30 cellular contexts compared by ENCODE assay signal in the genomic region with DNA sequence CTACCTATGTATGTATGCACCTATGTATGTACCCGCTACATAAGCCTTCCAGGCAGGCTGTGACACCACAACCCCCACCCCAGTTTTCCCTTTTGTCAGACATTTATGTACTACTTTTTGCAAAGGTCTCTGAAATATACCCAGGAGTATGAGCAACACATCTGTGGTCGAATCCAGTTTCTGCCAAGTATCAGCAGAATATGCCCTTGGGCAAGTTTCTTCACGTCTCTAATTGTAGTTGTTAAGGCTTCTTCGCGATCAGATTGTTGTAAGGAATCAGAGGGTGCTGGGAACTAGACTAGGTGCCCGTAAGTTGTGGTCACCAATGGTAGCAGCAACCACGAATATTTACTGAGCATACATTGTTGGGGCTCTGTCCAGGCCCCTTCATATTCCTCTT. TPM values are rescaled to one million over a fixed set of nuclear protein-coding genes. Genes with fewer than 3 reads are reported as not detected.
"Had no signal": no experiment of that assay in that cellular context is flagged by ENCODE, and none has a peak within 500 bp of the region (broad histone marks: within the 10 kb centered on the region; RNA-seq: fewer than 3 reads in every experiment).

No MANE protein-coding gene starts in this region.

- H3K4me1 Mint-ChIP-seq: activated naive CD4-positive, alpha-beta T cell treated with anti-CD3 and anti-CD28 coated beads, Interleukin-2, amount 10 ng/mL, durations not matched to agents 7 days and 5 days had no signal

- H3K36me3 ChIP-seq: ascending aorta, brain microvascular endothelial cell, ovary, prostate gland, sigmoid colon had no signal

- H3K36me3 Mint-ChIP-seq: activated naive CD4-positive, alpha-beta T cell treated with anti-CD3 and anti-CD28 coated beads, Interleukin-2, amount 10 ng/mL, durations not matched to agents 7 days and 5 days had no signal

- H3K27ac Mint-ChIP-seq: activated CD4-positive, alpha-beta memory T cell treated with anti-CD3 and anti-CD28 coated beads for 36 hours; activated naive CD4-positive, alpha-beta T cell treated with anti-CD3 and anti-CD28 coated beads, Interleukin-2, amount 10 ng/mL, durations not matched to agents 7 days and 5 days; activated naive CD8-positive, alpha-beta T cell treated with anti-CD3 and anti-CD28 coated beads, Interleukin-2, amount 10 ng/mL, durations not matched to agents 7 days and 5 days; immature natural killer cell; memory B cell; naive thymus-derived CD4-positive, alpha-beta T cell had no signal

- DNase-seq: activated CD4-positive, alpha-beta memory T cell treated with anti-CD3 and anti-CD28 coated beads for 36 hours; activated CD4-positive, alpha-beta T cell treated with anti-CD3 and anti-CD28 coated beads for 48 hours; activated CD8-positive, alpha-beta memory T cell treated with anti-CD3 and anti-CD28 coated beads, Interleukin-2, amount 50 U/mL, for 4 hours; activated gamma-delta T cell; activated naive CD4-positive, alpha-beta T cell treated with anti-CD3 and anti-CD28 coated beads, Interleukin-2, amount 10 ng/mL, durations not matched to agents 7 days and 5 days; activated naive CD8-positive, alpha-beta T cell treated with anti-CD3 and anti-CD28 coated beads, Interleukin-2, amount 10 ng/mL, durations not matched to agents 7 days and 5 days; activated T-cell treated with anti-CD3 and anti-CD28 coated beads, Interleukin-2, amount 50 U/mL, for 1 hour; brain microvascular endothelial cell; central memory CD4-positive, alpha-beta T cell; effector CD8-positive, alpha-beta T cell; erythroblast; heart left ventricle; hypothalamus; immature natural killer cell; midbrain; naive thymus-derived CD4-positive, alpha-beta T cell; ovary; sigmoid colon; small intestine; stimulated activated CD4-positive, alpha-beta T cell treated with anti-CD3 and anti-CD28 coated beads, Interleukin-15, amount 100 ng/mL, for 24 hours; stimulated activated CD4-positive, alpha-beta T cell treated with anti-CD3 and anti-CD28 coated beads, Interleukin-2, amount 100 ng/mL, for 24 hours; stimulated activated naive CD4-positive, alpha-beta T cell; T-helper 1 cell had no signal

- ATAC-seq: activated CD4-positive, CD25-positive, alpha-beta regulatory T cell treated with anti-CD3 and anti-CD28 coated beads, Interleukin-2, amount 50 U/mL, for 24 hours; heart left ventricle; naive thymus-derived CD4-positive, alpha-beta T cell had no signal

- H3K27me3 Mint-ChIP-seq: activated CD4-positive, alpha-beta memory T cell treated with anti-CD3 and anti-CD28 coated beads for 36 hours; activated naive CD4-positive, alpha-beta T cell treated with anti-CD3 and anti-CD28 coated beads, Interleukin-2, amount 10 ng/mL, durations not matched to agents 7 days and 5 days; activated naive CD8-positive, alpha-beta T cell treated with anti-CD3 and anti-CD28 coated beads, Interleukin-2, amount 10 ng/mL, durations not matched to agents 7 days and 5 days; memory B cell; naive thymus-derived CD4-positive, alpha-beta T cell had no signal

- H3K27me3 ChIP-seq: ascending aorta, brain microvascular endothelial cell, heart left ventricle, ovary, sigmoid colon, tibial nerve had no signal

- H3K4me3 Mint-ChIP-seq: activated CD4-positive, alpha-beta memory T cell treated with anti-CD3 and anti-CD28 coated beads for 36 hours; activated naive CD4-positive, alpha-beta T cell treated with anti-CD3 and anti-CD28 coated beads, Interleukin-2, amount 10 ng/mL, durations not matched to agents 7 days and 5 days; activated naive CD8-positive, alpha-beta T cell treated with anti-CD3 and anti-CD28 coated beads, Interleukin-2, amount 10 ng/mL, durations not matched to agents 7 days and 5 days; immature natural killer cell; memory B cell; naive thymus-derived CD4-positive, alpha-beta T cell had no signal

- H3K27ac ChIP-seq: ascending aorta, brain microvascular endothelial cell, heart left ventricle, ovary, prostate gland, sigmoid colon, tibial nerve, VCaP had no signal

- H3K4me3 ChIP-seq: ascending aorta, heart left ventricle, ovary, prostate gland, sigmoid colon, tibial nerve had no signal

- H3K4me1 ChIP-seq: ascending aorta, heart left ventricle, prostate gland, sigmoid colon, tibial nerve had no signal

- H3K9me3 Mint-ChIP-seq: activated naive CD4-positive, alpha-beta T cell treated with anti-CD3 and anti-CD28 coated beads, Interleukin-2, amount 10 ng/mL, durations not matched to agents 7 days and 5 days; immature natural killer cell had no signal

- H3K9me3 ChIP-seq: ascending aorta, ovary, prostate gland, sigmoid colon had no signal

RNA-seq across cellular contexts. Expression of a gene that starts 16.4 kb away (rescaled TPM):
- total RNA-seq: ascending aorta had no signal

RNA-seq across cellular contexts. Expression of a gene that starts 49.7 kb away (rescaled TPM):
- total RNA-seq: activated CD4-positive, alpha-beta memory T cell treated with anti-CD3 and anti-CD28 coated beads for 36 hours; activated CD8-positive, alpha-beta memory T cell treated with anti-CD3 and anti-CD28 coated beads for 36 hours; activated naive CD8-positive, alpha-beta T cell treated with anti-CD3 and anti-CD28 coated beads, Interleukin-2, amount 10 ng/mL, durations not matched to agents 7 days and 5 days; naive thymus-derived CD4-positive, alpha-beta T cell had no signal
- polyA plus RNA-seq: immature natural killer cell; naive thymus-derived CD4-positive, alpha-beta T cell had no signal
